In genomic region chr10:8321990-8322389, GRCh38 we compare ENCODE assay signal across 28 cellular contexts.
DNase-seq lines count a peak whose midpoint lies in the region; ATAC-seq and TF ChIP-seq lines count a peak whose summit lies in the region.
"Had no signal": no experiment of that assay in that cellular context is flagged by ENCODE, and none has a peak within 500 bp of the region (broad histone marks: within the 10 kb centered on the region; RNA-seq: fewer than 3 reads in every experiment).

No MANE protein-coding gene starts in this region.

- no peaks in the 10 kb centered on the region for H3K79me2 ChIP-seq in SK-N-SH (ENCODE audit: insufficient read depth)

- TF ChIP-seq CTCF in SK-N-SH (IDR thresholded peaks at IDR 0.05) (no peak), tibial artery (IDR thresholded peaks at IDR 0.05) (no peak)

- POLR2A ChIA-PET in SK-N-SH (lab: Yijun Ruan, JAX) = no interaction called here

- TF ChIP-seq RAD21 in SK-N-SH (IDR thresholded peaks at IDR 0.05; ENCODE audit: low read length) = 0 out of 2 replicates have a peak, but pooled peaks have one; percentile 7

- no peak overlapping the region for H3K4me2 ChIP-seq in SK-N-SH

- peak; percentile 42 for DNase-seq in SK-N-SH
- DNase-seq in M059J (ENCODE audit: low read depth) = peak; percentile 11
- peak; percentile 66 for DNase-seq in NCI-H69 (lab: John Stamatoyannopoulos, UW)
- no peak for DNase-seq in tibial artery
- no peak for DNase-seq in COLO829 (ENCODE audit: low spot score)
- DNase-seq in NCI-H2227 (lab: John Stamatoyannopoulos, UW; ENCODE audit: unreplicated experiment) = no peak
- DNase-seq: activated CD4-positive, alpha-beta memory T cell treated with anti-CD3 and anti-CD28 coated beads for 36 hours; activated CD4-positive, CD25-positive, alpha-beta regulatory T cell treated with anti-CD3 and anti-CD28 coated beads, Interleukin-2, amount 50 U/mL, for 72 hours; activated CD8-positive, alpha-beta memory T cell treated with anti-CD3 and anti-CD28 coated beads, Interleukin-2, amount 50 U/mL, for 48 hours; anterior cingulate cortex; CD8-positive, alpha-beta memory T cell; colonic mucosa; DMS53; GDM1; heart left ventricle; Karpas-422; kidney; lower lobe of right lung; natural killer cell; NCI-H2171 treated with DMSO at 0.1 percent for 48 hours; NCI-H526 treated with DMSO at 0.1 percent for 48 hours; RPMI8226; stimulated activated naive CD8-positive, alpha-beta T cell treated with anti-CD3 and anti-CD28 coated beads, Interleukin-15, amount 100 ng/mL, for 72 hours; T-helper 2 cell; thyroid gland had no signal

- 46% methylated on average over 2 of the region's 2 CpGs for whole genome bisulfite sequencing in SK-N-SH (ENCODE audit: low lambda C conversion rate)

- no peak overlapping the region for H2AFZ ChIP-seq in SK-N-SH (ENCODE audit: low read depth)

- H3K27ac ChIP-seq in SK-N-SH (ENCODE audit: low read depth in 2 of 2, low read length in 1 of 2) = peak overlapping the region in 1 of 2 experiments; percentile 60; a peak in 1 of 4 replicates
- H3K27ac ChIP-seq in tibial artery = no peak overlapping the region
- H3K27ac ChIP-seq: colonic mucosa, heart left ventricle, lower lobe of right lung, thyroid gland had no signal

- H4K20me1 ChIP-seq in SK-N-SH (ENCODE audit: insufficient read depth) = no peaks in the 10 kb centered on the region

- peaks cover 11% of the 10 kb centered on the region; the same call in 1 of the 2 replicates for H3K27me3 ChIP-seq in SK-N-SH (ENCODE audit: insufficient read depth)
- H3K27me3 ChIP-seq in tibial artery = no peaks in the 10 kb centered on the region
- H3K27me3 ChIP-seq: colonic mucosa, thyroid gland had no signal

- peak in 1 of 2 experiments; percentile 36; a peak in 1 of 4 replicates for TF ChIP-seq EP300 in SK-N-SH (IDR thresholded peaks at IDR 0.05; ENCODE audit: borderline replicate concordance in 1 of 2, low read depth in 1 of 2, low read length in 1 of 2)

- H3K9me3 ChIP-seq in SK-N-SH (no peaks in the 10 kb centered on the region), tibial artery (no peaks in the 10 kb centered on the region)
- H3K9me3 ChIP-seq: colonic mucosa, heart left ventricle, lower lobe of right lung, thyroid gland had no signal

- ATAC-seq in SK-N-SH treated with all-trans-retinoic acid at 6 μM for 48 hours (no peak), HG03378 (IDR thresholded peaks at IDR 0.05; ENCODE audit: unreplicated experiment) (no peak)
- ATAC-seq: HCT116; heart left ventricle; lower lobe of right lung; natural killer cell; stimulated activated naive CD8-positive, alpha-beta T cell treated with anti-CD3 and anti-CD28 coated beads, Interleukin-15, amount 100 ng/mL, for 72 hours had no signal

- intact Hi-C loops in tibial artery (cut with DNase I; ENCODE audit: low total_unique reads) = no loop called here

- CTCF ChIA-PET in SK-N-SH (lab: Yijun Ruan, JAX) = interaction anchor here (0.7 to 1.0 kb wide), 2 partner anchors 13 to 20 kb away, joined by 3 read pairs; no protein-coding TSS in a partner anchor

- H3K9me2 ChIP-seq in SK-N-SH = no peaks in the 10 kb centered on the region; the same call in 1 of the 2 replicates

- no peak overlapping the region for H3K9ac ChIP-seq in SK-N-SH

- no peaks in the 10 kb centered on the region for H3F3A ChIP-seq in SK-N-SH (replicated peaks; ENCODE audit: insufficient read depth)

- no peak overlapping the region for H3K4me3 ChIP-seq in SK-N-SH (ENCODE audit: low read depth in 2 of 2, low read length in 1 of 2)
- no peak overlapping the region for H3K4me3 ChIP-seq in tibial artery
- H3K4me3 ChIP-seq: colonic mucosa, heart left ventricle, lower lobe of right lung, thyroid gland had no signal

- H3K36me3 ChIP-seq in SK-N-SH (replicated peaks in 1 of 2; ENCODE audit: control insufficient read depth in 1 of 2, insufficient read depth in 2 of 2, low read length in 1 of 2) = no peaks in the 10 kb centered on the region
- no peaks in the 10 kb centered on the region for H3K36me3 ChIP-seq in tibial artery
- H3K36me3 ChIP-seq: colonic mucosa, heart left ventricle, lower lobe of right lung, thyroid gland had no signal

- peaks cover 0 to 14% of the 10 kb centered on the region in 2 experiments; a peak in 2 of 4 replicates for H3K4me1 ChIP-seq in SK-N-SH (ENCODE audit: control insufficient read depth in 1 of 2, insufficient read depth in 2 of 2, low read depth in 1 of 2, low read length in 1 of 2)
- H3K4me1 ChIP-seq in tibial artery = no peaks in the 10 kb centered on the region
- H3K4me1 ChIP-seq: colonic mucosa, heart left ventricle, lower lobe of right lung had no signal

TF ChIP-seq in SK-N-SH, 30 proteins besides CTCF, POLR2A, EP300 and RAD21:
- no peak for TF ChIP-seq USF1 (IDR thresholded peaks at IDR 0.05; ENCODE audit: borderline replicate concordance, low read depth)
- TF ChIP-seq RCOR1 (IDR thresholded peaks at IDR 0.05; ENCODE audit: low read length) = 0 out of 2 replicates have a peak, but pooled peaks have one; percentile 27
- TF ChIP-seq CHD2 (IDR thresholded peaks at IDR 0.05; ENCODE audit: low read length, partially characterized antibody) = peak; percentile 36
TF ChIP-seq in SK-N-SH: peak in this region for 2.

TF ChIP-seq in SK-N-SH treated with all-trans-retinoic acid at 6 μM for 48 hours, 23 proteins besides CTCF, POLR2A, EP300 and RAD21:
- no peak for TF ChIP-seq PPARA (CRISPR knock-in tag; IDR thresholded peaks at IDR 0.05; ENCODE audit: borderline replicate concordance)
- TF ChIP-seq POU6F1 (CRISPR knock-in tag; IDR thresholded peaks at IDR 0.05; ENCODE audit: borderline replicate concordance, low read depth) = no peak
- TF ChIP-seq ZC3H10 (CRISPR knock-in tag; IDR thresholded peaks at IDR 0.05) = no peak
- TF ChIP-seq OSR1 (CRISPR knock-in tag; IDR thresholded peaks at IDR 0.05) = no peak
- TF ChIP-seq ISL1 (CRISPR knock-in tag; IDR thresholded peaks at IDR 0.05) = no peak
- TF ChIP-seq TCF4 (CRISPR knock-in tag; IDR thresholded peaks at IDR 0.05; ENCODE audit: borderline replicate concordance) = no peak
- no peak for TF ChIP-seq CSDC2 (CRISPR knock-in tag; IDR thresholded peaks at IDR 0.05)
- no peak for TF ChIP-seq ZFP3 (CRISPR knock-in tag; IDR thresholded peaks at IDR 0.05)
- TF ChIP-seq RARB (CRISPR knock-in tag; IDR thresholded peaks at IDR 0.05) = no peak
- no peak for TF ChIP-seq CSRNP3 (CRISPR knock-in tag; IDR thresholded peaks at IDR 0.05)

Comparison
In these comparisons a context has a peak if more than half of its experiments do, and no peak if none do; other contexts are left out.
1. DNase-seq: peak in SK-N-SH (single experiment), M059J (single experiment) and NCI-H69 (single experiment); none in tibial artery (0 of 2), COLO829 (single experiment) and NCI-H2227 (single experiment).